5 cellular contexts compared by ENCODE assay signal in the genomic region with DNA sequence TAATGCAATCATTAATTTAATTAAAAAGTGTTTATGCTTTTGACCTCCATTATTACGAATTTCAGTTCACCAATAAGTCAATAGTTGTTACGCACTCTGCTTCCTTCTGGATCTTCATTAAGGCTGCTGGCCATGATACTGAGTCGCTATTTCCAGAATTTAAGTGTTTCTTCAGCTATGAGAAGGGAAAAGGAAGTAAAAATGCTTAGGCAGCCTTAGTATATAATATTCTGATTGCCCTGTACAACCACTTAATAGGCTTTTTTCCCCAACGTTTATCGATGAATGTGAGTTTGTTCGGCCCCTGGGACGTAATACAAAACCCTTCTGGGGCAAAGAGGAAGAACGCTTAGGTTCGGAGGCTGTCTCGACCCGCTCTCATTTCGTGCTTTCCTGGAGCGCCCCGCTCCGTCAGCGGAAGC. TPM values are rescaled to one million over a fixed set of nuclear protein-coding genes. Genes with fewer than 3 reads are reported as not detected.
DNase-seq lines count a peak whose midpoint lies in the region; ATAC-seq and TF ChIP-seq lines count a peak whose summit lies in the region.

No MANE protein-coding gene starts in this region.

- H3K4me3 Mint-ChIP-seq in HFFc6: peak overlapping the region; percentile 94
- peak overlapping the region; percentile 93 for H3K4me3 Mint-ChIP-seq in activated CD4-positive, alpha-beta memory T cell treated with anti-CD3 and anti-CD28 coated beads, Interleukin-2, amount 10 ng/mL, durations not matched to agents 7 days and 5 days

- no peak for TF ChIP-seq CTCF in HFFc6 (IDR thresholded peaks at IDR 0.05)

- POLR2A ChIA-PET in activated CD4-positive, alpha-beta memory T cell treated with anti-CD3 and anti-CD28 coated beads, Interleukin-2, amount 10 ng/mL, durations not matched to agents 7 days and 5 days (lab: Charles Lee): interaction anchor here (0.9 to 5.5 kb wide), 10 partner anchors 9 to 129 kb away, joined by 3 to 51 read pairs (median 6); a partner anchor contains a TSS

- H3K4me1 Mint-ChIP-seq in HFFc6 (ENCODE audit: low read depth): peaks cover 52% of the 10 kb centered on the region
- H3K4me1 Mint-ChIP-seq in activated CD4-positive, alpha-beta memory T cell treated with anti-CD3 and anti-CD28 coated beads, Interleukin-2, amount 10 ng/mL, durations not matched to agents 7 days and 5 days: peaks cover 76% of the 10 kb centered on the region

- ATAC-seq in GM21619 (IDR thresholded peaks at IDR 0.05; ENCODE audit: unreplicated experiment): no peak

- peaks cover 1% of the 10 kb centered on the region; the same call in 1 of the 2 replicates for H3K27me3 Mint-ChIP-seq in HFFc6 (ENCODE audit: insufficient read depth)
- no peaks in the 10 kb centered on the region for H3K27me3 Mint-ChIP-seq in activated CD4-positive, alpha-beta memory T cell treated with anti-CD3 and anti-CD28 coated beads, Interleukin-2, amount 10 ng/mL, durations not matched to agents 7 days and 5 days

- CTCF ChIA-PET in activated CD4-positive, alpha-beta memory T cell treated with anti-CD3 and anti-CD28 coated beads, Interleukin-2, amount 10 ng/mL, durations not matched to agents 7 days and 5 days (lab: Charles Lee): interaction anchor here (0.9 to 5.7 kb wide), 6 partner anchors 13 to 248 kb away, joined by 3 to 47 read pairs (median 4); a partner anchor contains a TSS

- DNase-seq in HFFc6: no peak
- DNase-seq in activated CD4-positive, alpha-beta memory T cell treated with anti-CD3 and anti-CD28 coated beads, Interleukin-2, amount 10 ng/mL, durations not matched to agents 7 days and 5 days: no peak
- peak; percentile 83 for DNase-seq in kidney glomerular epithelial cell (lab: John Stamatoyannopoulos, UW)
- DNase-seq in midbrain (lab: John Stamatoyannopoulos, UW): no peak

- peak overlapping the region; percentile 97 for H3K27ac Mint-ChIP-seq in HFFc6
- H3K27ac Mint-ChIP-seq in activated CD4-positive, alpha-beta memory T cell treated with anti-CD3 and anti-CD28 coated beads, Interleukin-2, amount 10 ng/mL, durations not matched to agents 7 days and 5 days: peak overlapping the region; percentile 99

- H3K9me3 Mint-ChIP-seq in HFFc6: no peaks in the 10 kb centered on the region
- H3K9me3 Mint-ChIP-seq in activated CD4-positive, alpha-beta memory T cell treated with anti-CD3 and anti-CD28 coated beads, Interleukin-2, amount 10 ng/mL, durations not matched to agents 7 days and 5 days: no peaks in the 10 kb centered on the region

- peaks cover 5% of the 10 kb centered on the region for H3K36me3 Mint-ChIP-seq in HFFc6 (ENCODE audit: low read depth)
- peaks cover 55% of the 10 kb centered on the region for H3K36me3 Mint-ChIP-seq in activated CD4-positive, alpha-beta memory T cell treated with anti-CD3 and anti-CD28 coated beads, Interleukin-2, amount 10 ng/mL, durations not matched to agents 7 days and 5 days (ENCODE audit: low read depth)

RNA-seq across cellular contexts. Expression of a gene that starts 0.6 kb away (rescaled TPM):
- total RNA-seq in HFFc6 (2021; fragmentation: NEBNext Ultra II Directional; extraction: Animal tissue kit (Norgen Biotek cat#: 25700)): 10 to 100 TPM; 10.9 to 14.2 (median 11.8) TPM
- 10 to 100 TPM; 34.3 to 37.2 TPM for total RNA-seq in activated CD4-positive, alpha-beta memory T cell treated with anti-CD3 and anti-CD28 coated beads, Interleukin-2, amount 10 ng/mL, durations not matched to agents 7 days and 5 days

RNA-seq across cellular contexts. Expression of a gene that starts 1.3 kb away (rescaled TPM):
- total RNA-seq in HFFc6 (2021; fragmentation: NEBNext Ultra II Directional; extraction: Animal tissue kit (Norgen Biotek cat#: 25700)): 10 to 100 TPM; 14.9 to 20.0 (median 16.7) TPM
- total RNA-seq in activated CD4-positive, alpha-beta memory T cell treated with anti-CD3 and anti-CD28 coated beads, Interleukin-2, amount 10 ng/mL, durations not matched to agents 7 days and 5 days: 10 to 100 TPM; 26.2 to 29.8 TPM

RNA-seq across cellular contexts. Expression of a gene that starts 18.5 kb away (rescaled TPM):
- not detected for total RNA-seq in HFFc6 (2021; fragmentation: NEBNext Ultra II Directional; extraction: Animal tissue kit (Norgen Biotek cat#: 25700))
- total RNA-seq in activated CD4-positive, alpha-beta memory T cell treated with anti-CD3 and anti-CD28 coated beads, Interleukin-2, amount 10 ng/mL, durations not matched to agents 7 days and 5 days: not detected

RNA-seq across cellular contexts. Expression of a gene that starts 29.2 kb away (rescaled TPM):
- total RNA-seq in HFFc6 (2021; fragmentation: NEBNext Ultra II Directional; extraction: Animal tissue kit (Norgen Biotek cat#: 25700)): not detected
- not detected for total RNA-seq in activated CD4-positive, alpha-beta memory T cell treated with anti-CD3 and anti-CD28 coated beads, Interleukin-2, amount 10 ng/mL, durations not matched to agents 7 days and 5 days

RNA-seq across cellular contexts. Expression of a gene that starts 32.5 kb away (rescaled TPM):
- total RNA-seq in HFFc6 (2021; fragmentation: NEBNext Ultra II Directional; extraction: Animal tissue kit (Norgen Biotek cat#: 25700)): not detected
- total RNA-seq in activated CD4-positive, alpha-beta memory T cell treated with anti-CD3 and anti-CD28 coated beads, Interleukin-2, amount 10 ng/mL, durations not matched to agents 7 days and 5 days: 1 to 10 TPM; 1.6 to 2.3 TPM
